17 cellular contexts compared by ENCODE assay signal in genomic region chr3:15439476-15439875, GRCh38. TPM values are rescaled to one million over a fixed set of nuclear protein-coding genes. Genes with fewer than 3 reads are reported as not detected.
A peak's percentile ranks its signal among the peaks of the same experiment; 100 is the strongest.
DNase-seq lines count a peak whose midpoint lies in the region; ATAC-seq, FAIRE-seq and TF ChIP-seq lines count a peak whose summit lies in the region.
"Had no signal": no experiment of that assay in that cellular context is flagged by ENCODE, and none has a peak within 500 bp of the region (broad histone marks: within the 10 kb centered on the region; RNA-seq: fewer than 3 reads in every experiment).

No MANE protein-coding gene starts in this region.

- no peaks in the 10 kb centered on the region for H3K79me2 ChIP-seq in GM12878 (ENCODE audit: control insufficient read depth, insufficient read depth, low read length)

- ATAC-seq in GM12878 (peak; percentile 30; the same call in 2 of the 3 replicates), left lung (peak; percentile 69), HG02798 (IDR thresholded peaks at IDR 0.05; ENCODE audit: poor library complexity, unreplicated experiment) (no peak)
- ATAC-seq: stimulated activated naive CD8-positive, alpha-beta T cell treated with anti-CD3 and anti-CD28 coated beads, Interleukin-15, amount 100 ng/mL, for 72 hours had no signal

- POLR2A ChIA-PET in GM12878 (lab: Charles Lee) = no interaction called here

- intact Hi-C loops in GM12878 (cut with micrococcal nuclease; ENCODE audit: unreplicated experiment) = no loop called here
- intact Hi-C loops in left lung (cut with DNase I) = no loop called here
- intact Hi-C loops in prostate gland (cut with DNase I) = no loop called here
- intact Hi-C loops in ovary (cut with DNase I) = loop anchor here in 1 of 4 donors (10.0 kb wide), 1 partner anchor 125 kb away; no protein-coding TSS in a partner anchor

- no peaks in the 10 kb centered on the region for H3K27me3 ChIP-seq in GM12878 (replicated peaks in 1 of 2; ENCODE audit: control insufficient read depth in 2 of 2, insufficient read depth in 2 of 2, low read length in 1 of 2)
- H3K27me3 ChIP-seq in left lung = no peaks in the 10 kb centered on the region
- H3K27me3 ChIP-seq in prostate gland (replicated peaks; ENCODE audit: insufficient read depth) = no peaks in the 10 kb centered on the region
- H3K27me3 ChIP-seq in ovary = no peaks in the 10 kb centered on the region

- no peak for FAIRE-seq in GM12878 (lab: Jason Lieb, UNC)
- FAIRE-seq: H1 had no signal

- SMC1A ChIA-PET in GM12878 (lab: Charles Lee; ENCODE audit: uncharacterized antibody, unreplicated experiment) = interaction anchor here (2.0 kb wide), 1 partner anchor 9 kb away, joined by 8 read pairs; no protein-coding TSS in a partner anchor

- H4K20me1 ChIP-seq in GM12878 (ENCODE audit: control insufficient read depth, insufficient read depth) = no peaks in the 10 kb centered on the region; the same call in 1 of the 2 replicates

- H2AFZ ChIP-seq in GM12878 (ENCODE audit: control insufficient read depth, low read depth, low read length) = no peak overlapping the region

- no peak overlapping the region for H3K4me2 ChIP-seq in GM12878 (ENCODE audit: control insufficient read depth, insufficient read depth)

- H3K27ac ChIP-seq in GM12878 (ENCODE audit: control insufficient read depth, insufficient read depth) = no peak overlapping the region
- H3K27ac ChIP-seq in left lung = peak overlapping the region in 1 of 2 donors; percentile 63
- H3K27ac ChIP-seq in prostate gland = no peak overlapping the region
- H3K27ac ChIP-seq in ovary = no peak overlapping the region

- TF ChIP-seq EP300 in GM12878 (IDR thresholded peaks at IDR 0.05; ENCODE audit: borderline replicate concordance in 1 of 2, control insufficient read depth in 1 of 2, low read depth in 2 of 2, low read length in 2 of 2) (no peak), ovary (IDR thresholded peaks at IDR 0.05) (no peak)

- RAD21 ChIA-PET in GM12878 (lab: Charles Lee; ENCODE audit: unreplicated experiment) = no interaction called here

- no peak for TF ChIP-seq RAD21 in GM12878 (IDR thresholded peaks at IDR 0.05; ENCODE audit: insufficient read depth, low read depth, low read length)

- H3K4me3 ChIP-seq in GM12878 = no peak overlapping the region
- H3K4me3 ChIP-seq in left lung = no peak overlapping the region
- no peak overlapping the region for H3K4me3 ChIP-seq in prostate gland
- no peak overlapping the region for H3K4me3 ChIP-seq in ovary

- no peaks in the 10 kb centered on the region for H3K4me1 ChIP-seq in GM12878 (ENCODE audit: control insufficient read depth, insufficient read depth, low read length)
- H3K4me1 ChIP-seq in left lung = peaks cover 10 to 32% of the 10 kb centered on the region in 2 donors
- no peaks in the 10 kb centered on the region for H3K4me1 ChIP-seq in prostate gland (replicated peaks)
- no peaks in the 10 kb centered on the region for H3K4me1 ChIP-seq in ovary (ENCODE audit: insufficient read depth)

- peak; percentile 41 for DNase-seq in AG08396 (ENCODE audit: low spot score)
- DNase-seq in HT1080 (ENCODE audit: low read depth) = peak; percentile 88
- no peak for DNase-seq in GM12878 (ENCODE audit: low read depth, low spot score)
- peak in 1 of 2 donors; percentile 56 for DNase-seq in left lung
- DNase-seq in prostate gland (ENCODE audit: low spot score) = no peak
- no peak for DNase-seq in OCI-M1 (lab: John Stamatoyannopoulos, UW)
- DNase-seq in ovary = no peak
- DNase-seq: activated CD4-positive, alpha-beta T cell treated with anti-CD3 and anti-CD28 coated beads for 48 hours; activated CD8-positive, alpha-beta memory T cell treated with anti-CD3 and anti-CD28 coated beads, Interleukin-2, amount 50 U/mL, for 4 hours; activated naive CD4-positive, alpha-beta T cell treated with Interleukin-2 at 50 U/mL for 16 hours; effector CD8-positive, alpha-beta T cell; KG1; NCI-H146; NCI-H446 treated with DMSO at 0.1 percent for 48 hours; stimulated activated naive CD8-positive, alpha-beta T cell treated with anti-CD3 and anti-CD28 coated beads, Interleukin-15, amount 100 ng/mL, for 72 hours had no signal

- no TSS peak for BruUV-seq in GM12878 (replicated peaks; lab: Mats Ljungman, UMichigan)

- in situ Hi-C loops in GM12878 (cut with MboI) = no loop called here

- CTCF ChIA-PET in GM12878 (lab: Yijun Ruan, JAX) = interaction anchor here (0.6 kb wide), 1 partner anchor 41 kb away, joined by 3 read pairs; no protein-coding TSS in a partner anchor

- TF ChIP-seq CTCF in GM12878 (IDR thresholded peaks at IDR 0.05 in 2 of 3, conservative IDR thresholded peaks at IDR 0.05 in 1 of 3; ENCODE audit: control insufficient read depth in 2 of 3, extremely low read depth in 1 of 3, insufficient read depth in 1 of 3, low read depth in 3 of 3, low read length in 3 of 3) (no peak), left lung (IDR thresholded peaks at IDR 0.05) (no peak), prostate gland (IDR thresholded peaks at IDR 0.05) (no peak), ovary (IDR thresholded peaks at IDR 0.05) (no peak)

- H3K9me3 ChIP-seq in GM12878 (replicated peaks; ENCODE audit: control insufficient read depth, insufficient read depth, low read length) (no peaks in the 10 kb centered on the region), left lung (no peaks in the 10 kb centered on the region), prostate gland (no peaks in the 10 kb centered on the region), ovary (no peaks in the 10 kb centered on the region)

- H3K9ac ChIP-seq in GM12878 (ENCODE audit: control insufficient read depth, insufficient read depth, low read length) = no peak overlapping the region

- H3K36me3 ChIP-seq in GM12878 (ENCODE audit: control insufficient read depth in 2 of 2, insufficient read depth in 2 of 2, low read length in 1 of 2) (peaks cover 10 to 40% of the 10 kb centered on the region in 2 experiments), left lung (peaks cover 2 to 96% of the 10 kb centered on the region in 2 donors), prostate gland (peaks cover 3 to 10% of the 10 kb centered on the region in 2 donors), ovary (no peaks in the 10 kb centered on the region)

- TF ChIP-seq POLR2A in GM12878 (IDR thresholded peaks at IDR 0.05; ENCODE audit: low read depth, low read length) = no peak
- TF ChIP-seq POLR2A in prostate gland (IDR thresholded peaks at IDR 0.05) = no peak
- TF ChIP-seq POLR2A in ovary (IDR thresholded peaks at IDR 0.05) = no peak

TF ChIP-seq in GM12878, 131 proteins besides CTCF, POLR2A, EP300 and RAD21 (continues in another document):
- no peak for TF ChIP-seq FOS (IDR thresholded peaks at IDR 0.05; ENCODE audit: borderline replicate concordance, extremely low read depth, insufficient read length)

RNA-seq across cellular contexts. Expression of gene EAF1, which starts 12.1 kb away (rescaled TPM):
- total RNA-seq in HT1080 (2014; rRNA removed; shearing (Covaris generic)) = 27.7 and 36.5 TPM in 2 replicates
- polyA plus RNA-seq in HT1080 (2015; cell fraction: cytosol; rRNA removed) = 13.3 and 15.5 TPM in 2 replicates
- polyA plus RNA-seq in HT1080 (2015; cell fraction: nucleus; rRNA removed) = 13.0 and 14.9 TPM in 2 replicates
- 13.1 and 13.9 TPM in 2 replicates for total RNA-seq in GM12878 (2013; cell fraction: nucleolus; rRNA removed)
- total RNA-seq in GM12878 (2014; rRNA removed) (20.4 and 21.6 TPM in 2 replicates), GM12878 (2014; rRNA removed; fragmentation: Illumina TruSeq; extraction: Trizol) (16.1 and 16.5 TPM in 2 replicates), GM12878 (2021) (15.8 and 17.2 TPM in 2 replicates), left lung (10 to 100 TPM; 21.3 to 23.0 TPM), prostate gland (10 to 100 TPM; 25.5 to 30.9 TPM), ovary (10 to 100 TPM in 5 of 7 donors, 1 to 10 TPM in 2; 8.5 to 16.0 (median 11.9) TPM)
- 7.3 TPM for polyA plus RNA-seq in GM12878 (2011; ENCODE audit: low read depth)
- polyA plus RNA-seq in GM12878 (2011; rRNA removed) (21.3 and 24.6 TPM in 2 replicates), GM12878 (2014; fragmentation: Illumina TruSeq; extraction: Trizol) (16.0 and 18.7 TPM in 2 replicates), GM12878 (2014; fragmentation: Nextera tagmentation; extraction: Ambion mirVana) (1 to 10 TPM; 6.8 to 9.2 TPM), GM12878 (2014; rRNA removed) (15.4 and 16.4 TPM in 2 replicates), GM12878 (2016; fragmentation: Nextera tagmentation; extraction: Ambion mirVana) (10 to 100 TPM; 12.7 to 13.0 TPM), ovary (10 to 100 TPM in 1 of 2 donors, 1 to 10 TPM in 1; 5.4 to 13.8 TPM)
- 22.3 and 22.5 TPM in 2 replicates for polyA plus RNA-seq in GM12878 (2011; cell fraction: cytosol; rRNA removed)
- 10.4 and 12.2 TPM in 2 replicates for polyA plus RNA-seq in GM12878 (2011; cell fraction: nucleus; rRNA removed)
- 11.3 and 14.3 TPM in 2 replicates for polyA plus RNA-seq in GM12878 (2012)
- 25.2 and 28.5 TPM in 2 replicates for polyA minus RNA-seq in GM12878 (2011; rRNA and poly(A)+ RNA removed)
- 13.7 and 17.6 TPM in 2 replicates for polyA minus RNA-seq in GM12878 (2011; cell fraction: cytosol; rRNA and poly(A)+ RNA removed)
- 7.7 and 14.0 TPM in 2 replicates for polyA minus RNA-seq in GM12878 (2011; cell fraction: nucleus; rRNA and poly(A)+ RNA removed)

RNA-seq across cellular contexts. Expression of gene METTL6, which starts 12.1 kb away (rescaled TPM):
- total RNA-seq in HT1080 (2014; rRNA removed; shearing (Covaris generic)) = 25.3 and 29.2 TPM in 2 replicates
- 24.6 and 25.6 TPM in 2 replicates for polyA plus RNA-seq in HT1080 (2015; cell fraction: cytosol; rRNA removed)
- polyA plus RNA-seq in HT1080 (2015; cell fraction: nucleus; rRNA removed) = 19.0 and 19.7 TPM in 2 replicates
- total RNA-seq in GM12878 (2013; cell fraction: nucleolus; rRNA removed) = 56.0 TPM in 2 replicates
- total RNA-seq in GM12878 (2014; rRNA removed) (13.8 and 17.2 TPM in 2 replicates), GM12878 (2014; rRNA removed; fragmentation: Illumina TruSeq; extraction: Trizol) (22.1 and 25.9 TPM in 2 replicates), GM12878 (2021) (11.7 and 14.4 TPM in 2 replicates), left lung (10 to 100 TPM; 14.7 to 16.1 TPM), prostate gland (10 to 100 TPM; 12.5 to 14.8 TPM), ovary (10 to 100 TPM; 16.1 to 25.6 (median 23.0) TPM)
- 10.6 TPM for polyA plus RNA-seq in GM12878 (2011; ENCODE audit: low read depth)
- polyA plus RNA-seq in GM12878 (2011; rRNA removed) (21.2 and 26.0 TPM in 2 replicates), GM12878 (2014; fragmentation: Illumina TruSeq; extraction: Trizol) (21.5 and 29.3 TPM in 2 replicates), GM12878 (2014; fragmentation: Nextera tagmentation; extraction: Ambion mirVana) (10 to 100 TPM; 27.4 to 29.6 TPM), GM12878 (2014; rRNA removed) (17.0 and 19.1 TPM in 2 replicates), GM12878 (2016; fragmentation: Nextera tagmentation; extraction: Ambion mirVana) (10 to 100 TPM; 16.3 to 20.3 TPM), ovary (10 to 100 TPM; 13.0 to 15.1 TPM)
- 18.2 and 18.6 TPM in 2 replicates for polyA plus RNA-seq in GM12878 (2011; cell fraction: cytosol; rRNA removed)
- 11.6 and 13.7 TPM in 2 replicates for polyA plus RNA-seq in GM12878 (2011; cell fraction: nucleus; rRNA removed)
- polyA plus RNA-seq in GM12878 (2012) = 10.1 and 13.8 TPM in 2 replicates
- 26.3 and 30.0 TPM in 2 replicates for polyA minus RNA-seq in GM12878 (2011; rRNA and poly(A)+ RNA removed)
- 7.3 and 11.0 TPM in 2 replicates for polyA minus RNA-seq in GM12878 (2011; cell fraction: cytosol; rRNA and poly(A)+ RNA removed)
- polyA minus RNA-seq in GM12878 (2011; cell fraction: nucleus; rRNA and poly(A)+ RNA removed) = 8.8 and 10.2 TPM in 2 replicates

Comparison
In these comparisons a context has a peak if more than half of its experiments do, and no peak if none do; other contexts are left out.
1. DNase-seq: peak in AG08396 (single experiment) and HT1080 (single experiment); none in GM12878 (single experiment), prostate gland (single experiment), OCI-M1 (single experiment) and ovary (0 of 5).